Comparison of ENCODE assay signal across 24 cellular contexts in the genomic region with DNA sequence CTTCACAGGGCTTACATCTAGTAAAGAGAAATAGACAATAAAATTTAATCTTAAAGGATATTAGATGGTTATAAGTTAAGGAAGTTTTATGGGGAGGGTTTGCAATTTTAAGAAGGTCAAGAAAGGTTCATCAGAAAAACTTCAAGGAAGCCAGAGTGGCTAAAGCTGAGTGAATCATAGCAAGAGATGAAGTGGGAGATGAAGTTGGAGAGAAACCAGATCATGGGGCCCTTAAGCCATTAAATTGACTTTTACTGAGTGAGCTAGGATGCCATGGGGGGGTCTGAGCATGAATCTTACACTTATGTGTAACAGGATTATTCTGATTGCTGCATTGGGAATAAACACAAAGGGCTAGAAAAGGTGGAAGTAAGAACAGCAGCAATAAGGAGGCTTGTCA.
"Had no signal": no experiment of that assay in that cellular context is flagged by ENCODE, and none has a peak within 500 bp of the region (broad histone marks: within the 10 kb centered on the region; RNA-seq: fewer than 3 reads in every experiment).

No MANE protein-coding gene starts in this region.

- DNase-seq: colonic mucosa; cortex of kidney; effector CD8-positive, alpha-beta T cell; effector memory CD8-positive, alpha-beta T cell; endodermal cell; erythroblast; esophagus squamous epithelium; foreskin fibroblast; foreskin melanocyte; gastrocnemius medialis; glutamatergic neuron; head of caudate nucleus; heart right ventricle; hypothalamus; immature natural killer cell; left cardiac atrium; left lung; left ventricle myocardium superior; lower lobe of right lung; mesenchymal stem cell; mucosa of descending colon; naive B cell; naive thymus-derived CD8-positive, alpha-beta T cell had no signal

- ATAC-seq: effector memory CD8-positive, alpha-beta T cell; esophagus mucosa; gastrocnemius medialis; heart right ventricle; left cardiac atrium; left lung; left ventricle myocardium superior; lower lobe of right lung; mucosa of descending colon; naive thymus-derived CD8-positive, alpha-beta T cell had no signal
